8 cellular contexts compared by ENCODE assay signal in the genomic region with DNA sequence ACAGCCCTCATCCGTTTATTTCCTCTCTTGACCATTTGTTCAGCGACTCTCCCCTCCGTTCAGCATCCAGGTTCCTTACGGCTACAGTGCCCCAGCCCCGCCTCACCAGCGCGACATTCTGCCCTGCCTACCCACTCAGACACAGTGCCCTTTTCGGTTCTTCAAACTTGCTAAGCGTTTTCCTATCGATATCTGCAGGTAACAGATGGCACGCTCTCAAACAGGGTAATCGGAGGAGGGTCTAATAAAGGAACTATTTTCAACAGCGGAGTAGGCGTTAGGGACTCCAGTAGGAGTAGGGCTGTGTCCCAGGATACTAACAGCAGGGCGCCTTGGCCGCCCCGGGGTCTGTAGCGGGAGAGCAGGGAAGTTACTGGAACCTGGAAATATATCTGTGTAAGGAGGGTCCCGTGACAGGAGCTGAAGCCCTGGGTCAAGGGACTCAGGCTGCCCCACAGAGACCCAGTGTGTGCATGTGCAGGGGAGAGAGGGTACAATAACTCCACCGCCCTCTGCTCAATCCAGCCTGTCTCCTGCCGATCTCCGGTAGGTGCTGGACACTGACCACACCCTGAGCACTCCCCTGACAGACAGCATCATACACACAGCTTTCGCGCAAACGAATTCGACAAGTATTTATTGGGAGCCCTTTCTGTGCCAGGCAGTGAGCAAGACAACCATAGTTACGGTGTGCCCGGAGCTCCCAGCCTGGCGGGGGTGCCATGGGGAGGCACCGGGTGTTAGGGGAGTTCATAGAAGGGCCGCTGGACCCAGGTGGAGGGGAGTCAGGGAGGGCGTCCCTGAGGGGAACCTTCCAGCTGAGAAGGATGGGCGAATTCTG. TPM values are rescaled to one million over a fixed set of nuclear protein-coding genes. Genes with fewer than 3 reads are reported as not detected.
DNase-seq lines count a peak whose midpoint lies in the region; ATAC-seq and TF ChIP-seq lines count a peak whose summit lies in the region.

No MANE protein-coding gene starts in this region.

- H3K27ac ChIP-seq in esophagus muscularis mucosa (replicated peaks in 1 of 4), result no peak overlapping the region
- no peak overlapping the region for H3K27ac ChIP-seq in gastrocnemius medialis

- no peak for TF ChIP-seq EP300 in esophagus muscularis mucosa (IDR thresholded peaks at IDR 0.05)

- H3K9me3 ChIP-seq in esophagus muscularis mucosa (peaks cover 0 to 7% (median 3%) of the 10 kb centered on the region in 4 donors), gastrocnemius medialis (no peaks in the 10 kb centered on the region)

- WGBS in esophagus muscularis mucosa, result 37% methylated on average over 32 of the region's 33 CpGs

- H3K36me3 ChIP-seq in esophagus muscularis mucosa (peaks cover 0 to 11% (median 5%) of the 10 kb centered on the region in 4 donors), gastrocnemius medialis (no peaks in the 10 kb centered on the region)

- H3K27me3 ChIP-seq in esophagus muscularis mucosa (peaks cover 0 to 55% (median 16%) of the 10 kb centered on the region in 4 donors), gastrocnemius medialis (peaks cover 40 to 49% (median 40%) of the 10 kb centered on the region in 3 donors)

- H3K4me3 ChIP-seq in esophagus muscularis mucosa, result peak overlapping the region; percentile 47 to 60 (median 50)
- peak overlapping the region in 3 of 4 donors; percentile 28 to 53 (median 48) for H3K4me3 ChIP-seq in gastrocnemius medialis

- intact Hi-C loops in esophagus muscularis mucosa (cut with DNase I) (no loop called here), gastrocnemius medialis (cut with DNase I; ENCODE audit: low total_unique reads) (no loop called here)

- no peak for ATAC-seq in gastrocnemius medialis
- no peak for ATAC-seq in GM21423 (IDR thresholded peaks at IDR 0.05; ENCODE audit: unreplicated experiment)

- TF ChIP-seq CTCF in esophagus muscularis mucosa (IDR thresholded peaks at IDR 0.05) (no peak), gastrocnemius medialis (IDR thresholded peaks at IDR 0.05 in 4 of 5, conservative IDR thresholded peaks at IDR 0.05 in 1 of 5) (no peak)

- TF ChIP-seq POLR2A in esophagus muscularis mucosa (IDR thresholded peaks at IDR 0.05; ENCODE audit: low read depth), result no peak
- no peak for TF ChIP-seq POLR2A in gastrocnemius medialis (IDR thresholded peaks at IDR 0.05)

- H3K4me1 ChIP-seq in esophagus muscularis mucosa (peaks cover 10 to 41% (median 30%) of the 10 kb centered on the region in 4 donors), gastrocnemius medialis (peaks cover 5 to 7% of the 10 kb centered on the region in 2 donors)

- peak; percentile 55 for DNase-seq in NCI-H1092 (lab: John Stamatoyannopoulos, UW)
- no peak for DNase-seq in NCI-H1092 treated with DMSO at 0.1 percent for 48 hours (lab: John Stamatoyannopoulos, UW)
- peak; percentile 27 for DNase-seq in NCI-H82 treated with DMSO at 0.1 percent for 48 hours (lab: John Stamatoyannopoulos, UW; ENCODE audit: unreplicated experiment)
- no peak for DNase-seq in esophagus muscularis mucosa (ENCODE audit: extremely low spot score)
- DNase-seq in gastrocnemius medialis, result no peak
- no peak for DNase-seq in NCI-H187 (lab: John Stamatoyannopoulos, UW)
- DNase-seq in NCI-H2107 treated with DMSO at 0.1 percent for 48 hours (lab: John Stamatoyannopoulos, UW; ENCODE audit: unreplicated experiment), result no peak

- in situ Hi-C loops in gastrocnemius medialis (cut with MboI; ENCODE audit: low sequenced_read_pairs in 4 of 4), result no loop called here

RNA-seq across cellular contexts. Expression of a gene that starts 2.1 kb away (rescaled TPM):
- total RNA-seq in esophagus muscularis mucosa (under 1 TPM in 3 of 4 donors, not detected in 1; 0.17 to 0.42 (median 0.29) TPM), gastrocnemius medialis (1 to 10 TPM in 2 of 4 donors, under 1 TPM in 1, not detected in 1; 0.53 to 1.8 (median 1.0) TPM)

RNA-seq across cellular contexts. Expression of a gene that starts 31.6 kb away (rescaled TPM):
- total RNA-seq in esophagus muscularis mucosa (1,000 to 10,000 TPM in 3 of 4 donors, 100 to 1,000 TPM in 1; 879 to 1,878 (median 1,387) TPM), gastrocnemius medialis (100 to 1,000 TPM; 572 to 979 (median 746) TPM)

Comparison
In these comparisons a context has a peak if more than half of its experiments do, and no peak if none do; other contexts are left out.
1. DNase-seq: peak in NCI-H1092 (single experiment) and NCI-H82 treated with DMSO at 0.1 percent for 48 hours (single experiment); none in NCI-H1092 treated with DMSO at 0.1 percent for 48 hours (single experiment), esophagus muscularis mucosa (single experiment), gastrocnemius medialis (0 of 2), NCI-H187 (0 of 2) and NCI-H2107 treated with DMSO at 0.1 percent for 48 hours (single experiment).